38 cellular contexts compared by ENCODE assay signal in genomic region chr10:30074933-30075332, GRCh38. TPM values are rescaled to one million over a fixed set of nuclear protein-coding genes. Genes with fewer than 3 reads are reported as not detected.
"Had no signal": no experiment of that assay in that cellular context is flagged by ENCODE, and none has a peak within 500 bp of the region (broad histone marks: within the 10 kb centered on the region; RNA-seq: fewer than 3 reads in every experiment).

No MANE protein-coding gene starts in this region.

- H3K27ac ChIP-seq: ascending aorta, cardiac muscle cell, VCaP had no signal

- H3K9me3 Mint-ChIP-seq: activated CD4-positive, alpha-beta memory T cell treated with anti-CD3 and anti-CD28 coated beads for 36 hours; activated CD4-positive, alpha-beta T cell treated with anti-CD3 and anti-CD28 coated beads, Interleukin-2, amount 10 ng/mL, durations not matched to agents 24 days and 14 days; activated CD8-positive, alpha-beta T cell treated with anti-CD3 and anti-CD28 coated beads for 36 hours; activated naive CD4-positive, alpha-beta T cell treated with anti-CD3 and anti-CD28 coated beads, Interleukin-2, amount 10 ng/mL, durations not matched to agents 7 days and 5 days; activated naive CD4-positive, alpha-beta T cell treated with anti-CD3 and anti-CD28 coated beads, Interleukin-2, amount 50 U/mL, for 24 hours; activated naive CD8-positive, alpha-beta T cell treated with anti-CD3 and anti-CD28 coated beads, Interleukin-2, amount 50 U/mL, for 24 hours; activated T-cell treated with anti-CD3 and anti-CD28 coated beads, Interleukin-2, amount 50 U/mL, for 4 hours; activated T-cell treated with anti-CD3 and anti-CD28 coated beads, Interleukin-2, amount 50 U/mL, for 72 hours; activated T-helper 1 cell treated with anti-CD3 and anti-CD28 coated beads, Interleukin-12 subunit alpha, Interleukin-12 subunit beta, Interleukin-2, Interleukin-4 antibody, amounts not matched to agents 30 ng/mL and 10 ng/mL and 1 ng/mL, durations not matched to agents 14 hours and 24 hours and 36 hours; activated T-helper 17 cell treated with anti-CD3 and anti-CD28 coated beads, Interleukin-2, amount 50 U/mL, for 72 hours; brain; central memory CD8-positive, alpha-beta T cell; T-helper 1 cell treated with Interleukin-12 subunit alpha and Interleukin-12 subunit beta and Interleukin-4 antibody, amounts not matched to agents 30 μg/mL and 1 μg/mL, for 36 hours; T-helper 2 cell treated with Interferon-gamma antibody and Interleukin-4, amounts not matched to agents 5 μg/mL and 100 μg/mL, for 36 hours had no signal

- H3K9me3 ChIP-seq: ascending aorta had no signal

- H3K27me3 ChIP-seq: ascending aorta, cardiac muscle cell had no signal

- FAIRE-seq: bronchial epithelial cell, TTC549 had no signal

- H3K36me3 Mint-ChIP-seq: activated CD4-positive, alpha-beta memory T cell treated with anti-CD3 and anti-CD28 coated beads for 36 hours; activated naive CD4-positive, alpha-beta T cell treated with anti-CD3 and anti-CD28 coated beads, Interleukin-2, amount 10 ng/mL, durations not matched to agents 7 days and 5 days; activated naive CD4-positive, alpha-beta T cell treated with anti-CD3 and anti-CD28 coated beads, Interleukin-2, amount 50 U/mL, for 24 hours; activated naive CD8-positive, alpha-beta T cell; activated naive CD8-positive, alpha-beta T cell treated with anti-CD3 and anti-CD28 coated beads, Interleukin-2, amount 10 ng/mL, durations not matched to agents 7 days and 5 days; brain had no signal

- H3K4me1 ChIP-seq: ascending aorta had no signal

- H3K4me3 ChIP-seq: ascending aorta, cardiac muscle cell had no signal

- H3K27ac Mint-ChIP-seq: activated B cell treated with CpG ODN at 0.5 μM for 24 hours; activated CD4-positive, alpha-beta memory T cell treated with anti-CD3 and anti-CD28 coated beads for 36 hours; activated CD4-positive, alpha-beta T cell treated with anti-CD3 and anti-CD28 coated beads, Interleukin-2, amount 10 ng/mL, durations not matched to agents 24 days and 14 days; activated CD8-positive, alpha-beta T cell treated with anti-CD3 and anti-CD28 coated beads for 36 hours; activated naive CD4-positive, alpha-beta T cell treated with anti-CD3 and anti-CD28 coated beads, Interleukin-2, amount 10 ng/mL, durations not matched to agents 7 days and 5 days; activated naive CD4-positive, alpha-beta T cell treated with anti-CD3 and anti-CD28 coated beads, Interleukin-2, amount 50 U/mL, for 24 hours; activated naive CD8-positive, alpha-beta T cell; activated naive CD8-positive, alpha-beta T cell treated with anti-CD3 and anti-CD28 coated beads, Interleukin-2, amount 10 ng/mL, durations not matched to agents 7 days and 5 days; activated naive CD8-positive, alpha-beta T cell treated with anti-CD3 and anti-CD28 coated beads, Interleukin-2, amount 50 U/mL, for 24 hours; activated T-cell treated with anti-CD3 and anti-CD28 coated beads, Interleukin-2, amount 50 U/mL, for 72 hours; activated T-helper 1 cell treated with anti-CD3 and anti-CD28 coated beads, Interleukin-12 subunit alpha, Interleukin-12 subunit beta, Interleukin-2, Interleukin-4 antibody, amounts not matched to agents 30 ng/mL and 10 ng/mL and 1 ng/mL, durations not matched to agents 14 hours and 24 hours and 36 hours; activated T-helper 17 cell treated with anti-CD3 and anti-CD28 coated beads, Interleukin-2, amount 50 U/mL, for 72 hours; T-helper 1 cell treated with Interleukin-12 subunit alpha and Interleukin-12 subunit beta and Interleukin-4 antibody, amounts not matched to agents 30 μg/mL and 1 μg/mL, for 36 hours; T-helper 2 cell treated with Interferon-gamma antibody and Interleukin-4, amounts not matched to agents 5 μg/mL and 100 μg/mL, for 36 hours had no signal

- DNase-seq: activated B cell treated with CpG ODN at 0.5 μM for 24 hours; activated CD4-positive, alpha-beta memory T cell treated with anti-CD3 and anti-CD28 coated beads for 36 hours; activated CD4-positive, alpha-beta T cell treated with anti-CD3 and anti-CD28 coated beads for 4 hours; activated CD4-positive, alpha-beta T cell treated with anti-CD3 and anti-CD28 coated beads, Interleukin-2, amount 10 ng/mL, durations not matched to agents 24 days and 14 days; activated CD4-positive, alpha-beta T cell treated with anti-CD3 and anti-CD28 coated beads, Interleukin-2, amount 50 U/mL, for 1 hour; activated CD4-positive, alpha-beta T cell treated with anti-CD3 and anti-CD28 coated beads, Interleukin-2, amount 50 U/mL, for 4 hours; activated CD4-positive, CD25-positive, alpha-beta regulatory T cell treated with anti-CD3 and anti-CD28 coated beads, Interleukin-2, amount 50 U/mL, for 72 hours; activated CD8-positive, alpha-beta memory T cell treated with anti-CD3 and anti-CD28 coated beads, Interleukin-2, amount 50 U/mL, for 4 hours; activated CD8-positive, alpha-beta T cell treated with anti-CD3 and anti-CD28 coated beads for 36 hours; activated effector memory CD4-positive, alpha-beta T cell treated with anti-CD3 and anti-CD28 coated beads, Interleukin-2, amount 50 U/mL, for 16 hours; activated gamma-delta T cell treated with Interleukin-2 at 50 U/mL for 16 hours; activated naive CD4-positive, alpha-beta T cell; activated naive CD4-positive, alpha-beta T cell treated with anti-CD3 and anti-CD28 coated beads, Interleukin-2, amount 10 ng/mL, durations not matched to agents 7 days and 5 days; activated naive CD8-positive, alpha-beta T cell treated with anti-CD3 and anti-CD28 coated beads, Interleukin-2, amount 10 ng/mL, durations not matched to agents 7 days and 5 days; activated naive CD8-positive, alpha-beta T cell treated with anti-CD3 and anti-CD28 coated beads, Interleukin-2, amount 50 U/mL, for 24 hours; activated T-cell treated with anti-CD3 and anti-CD28 coated beads for 4 hours; activated T-cell treated with anti-CD3 and anti-CD28 coated beads, Interleukin-2, amount 50 U/mL, for 1 hour; activated T-cell treated with anti-CD3 and anti-CD28 coated beads, Interleukin-2, amount 50 U/mL, for 4 hours; activated T-cell treated with anti-CD3 and anti-CD28 coated beads, Interleukin-2, amount 50 U/mL, for 72 hours; amygdala; anterior cingulate cortex; cerebellar nuclear complex; T-helper 1 cell; T-helper 2 cell; T-helper 9 cell had no signal

- H3K4me1 Mint-ChIP-seq: activated B cell treated with CpG ODN at 0.5 μM for 24 hours; activated CD4-positive, alpha-beta T cell treated with anti-CD3 and anti-CD28 coated beads, Interleukin-2, amount 10 ng/mL, durations not matched to agents 24 days and 14 days; activated naive CD4-positive, alpha-beta T cell treated with anti-CD3 and anti-CD28 coated beads, Interleukin-2, amount 10 ng/mL, durations not matched to agents 7 days and 5 days; activated naive CD4-positive, alpha-beta T cell treated with anti-CD3 and anti-CD28 coated beads, Interleukin-2, amount 50 U/mL, for 24 hours; activated naive CD8-positive, alpha-beta T cell treated with anti-CD3 and anti-CD28 coated beads, Interleukin-2, amount 10 ng/mL, durations not matched to agents 7 days and 5 days; activated naive CD8-positive, alpha-beta T cell treated with anti-CD3 and anti-CD28 coated beads, Interleukin-2, amount 50 U/mL, for 24 hours; activated T-helper 17 cell treated with anti-CD3 and anti-CD28 coated beads, Interleukin-2, amount 50 U/mL, for 72 hours; central memory CD8-positive, alpha-beta T cell had no signal

- ATAC-seq: activated CD8-positive, alpha-beta T cell treated with anti-CD3 and anti-CD28 coated beads for 36 hours; activated naive CD8-positive, alpha-beta T cell treated with anti-CD3 and anti-CD28 coated beads, Interleukin-2, amount 50 U/mL, for 24 hours; activated T-cell treated with anti-CD3 and anti-CD28 coated beads, Interleukin-2, amount 50 U/mL, for 4 hours; activated T-cell treated with anti-CD3 and anti-CD28 coated beads, Interleukin-2, amount 50 U/mL, for 72 hours; activated T-helper 17 cell treated with anti-CD3 and anti-CD28 coated beads, Interleukin-2, amount 50 U/mL, for 72 hours had no signal

- H3K4me3 Mint-ChIP-seq: activated B cell treated with CpG ODN at 0.5 μM for 24 hours; activated CD4-positive, alpha-beta memory T cell treated with anti-CD3 and anti-CD28 coated beads for 36 hours; activated CD4-positive, alpha-beta T cell treated with anti-CD3 and anti-CD28 coated beads, Interleukin-2, amount 10 ng/mL, durations not matched to agents 24 days and 14 days; activated CD8-positive, alpha-beta T cell treated with anti-CD3 and anti-CD28 coated beads for 36 hours; activated naive CD4-positive, alpha-beta T cell treated with anti-CD3 and anti-CD28 coated beads, Interleukin-2, amount 10 ng/mL, durations not matched to agents 7 days and 5 days; activated naive CD4-positive, alpha-beta T cell treated with anti-CD3 and anti-CD28 coated beads, Interleukin-2, amount 50 U/mL, for 24 hours; activated naive CD8-positive, alpha-beta T cell; activated naive CD8-positive, alpha-beta T cell treated with anti-CD3 and anti-CD28 coated beads, Interleukin-2, amount 10 ng/mL, durations not matched to agents 7 days and 5 days; activated naive CD8-positive, alpha-beta T cell treated with anti-CD3 and anti-CD28 coated beads, Interleukin-2, amount 50 U/mL, for 24 hours; activated T-cell treated with anti-CD3 and anti-CD28 coated beads, Interleukin-2, amount 50 U/mL, for 4 hours; activated T-cell treated with anti-CD3 and anti-CD28 coated beads, Interleukin-2, amount 50 U/mL, for 72 hours; activated T-helper 1 cell treated with anti-CD3 and anti-CD28 coated beads, Interleukin-12 subunit alpha, Interleukin-12 subunit beta, Interleukin-2, Interleukin-4 antibody, amounts not matched to agents 30 ng/mL and 10 ng/mL and 1 ng/mL, durations not matched to agents 14 hours and 24 hours and 36 hours; activated T-helper 17 cell treated with anti-CD3 and anti-CD28 coated beads, Interleukin-2, amount 50 U/mL, for 72 hours; brain; central memory CD8-positive, alpha-beta T cell; T-helper 1 cell treated with Interleukin-12 subunit alpha and Interleukin-12 subunit beta and Interleukin-4 antibody, amounts not matched to agents 30 μg/mL and 1 μg/mL, for 36 hours; T-helper 2 cell treated with Interferon-gamma antibody and Interleukin-4, amounts not matched to agents 5 μg/mL and 100 μg/mL, for 36 hours had no signal

- H3K36me3 ChIP-seq: ascending aorta, cardiac muscle cell had no signal

RNA-seq across cellular contexts. Expression of gene JCAD, which starts 15.5 kb away (rescaled TPM):
- total RNA-seq: activated B cell treated with CpG ODN at 0.5 μM for 24 hours; activated CD8-positive, alpha-beta T cell treated with anti-CD3 and anti-CD28 coated beads for 36 hours had no signal
